ENCODE assay signal across 10 cellular contexts in genomic region chr17:73064084-73064938, GRCh38. TPM values are rescaled to one million over a fixed set of nuclear protein-coding genes. Genes with fewer than 3 reads are reported as not detected.
A peak's percentile ranks its signal among the peaks of the same experiment; 100 is the strongest.
DNase-seq lines count a peak whose midpoint lies in the region; ATAC-seq and TF ChIP-seq lines count a peak whose summit lies in the region.
"Had no signal": no experiment of that assay in that cellular context is flagged by ENCODE, and none has a peak within 500 bp of the region (broad histone marks: within the 10 kb centered on the region; RNA-seq: fewer than 3 reads in every experiment).

No MANE protein-coding gene starts in this region.

- H3K27me3 ChIP-seq in smooth muscle cell (ENCODE audit: low read depth), result no peaks in the 10 kb centered on the region
- H3K27me3 ChIP-seq: Peyer's patch had no signal

- H3K4me3 ChIP-seq in Jurkat, Clone E6-1 (ENCODE audit: low read length), result no peak overlapping the region
- H3K4me3 ChIP-seq in smooth muscle cell, result no peak overlapping the region
- H3K4me3 ChIP-seq: Peyer's patch had no signal

- ATAC-seq in HG03439 (IDR thresholded peaks at IDR 0.05; ENCODE audit: unreplicated experiment), result no peak
- ATAC-seq in activated naive CD4-positive, alpha-beta T cell treated with anti-CD3 and anti-CD28 coated beads, Interleukin-2, amount 50 U/mL, for 72 hours, result no peak

- H3K36me3 Mint-ChIP-seq in activated naive CD4-positive, alpha-beta T cell treated with anti-CD3 and anti-CD28 coated beads, Interleukin-2, amount 50 U/mL, for 72 hours, result peaks cover 5 to 13% of the 10 kb centered on the region in 2 donors

- peaks cover 6% of the 10 kb centered on the region for H3F3A ChIP-seq in smooth muscle cell (ENCODE audit: low read depth)

- no peaks in the 10 kb centered on the region for H3K9me3 Mint-ChIP-seq in activated naive CD4-positive, alpha-beta T cell treated with anti-CD3 and anti-CD28 coated beads, Interleukin-2, amount 50 U/mL, for 72 hours
- H3K9me3 Mint-ChIP-seq: activated CD4-positive, alpha-beta memory T cell treated with anti-CD3 and anti-CD28 coated beads, Interleukin-2, amount 10 ng/mL, durations not matched to agents 7 days and 5 days had no signal

- TF ChIP-seq CTCF in smooth muscle cell (IDR thresholded peaks at IDR 0.05; ENCODE audit: borderline replicate concordance, insufficient read depth, poor library complexity, severe bottlenecking), result no peak

- WGBS in smooth muscle cell (ENCODE audit: low lambda C conversion rate), result 57% methylated on average over 6 of the region's 6 CpGs

- H3K4me2 ChIP-seq in smooth muscle cell, result no peak overlapping the region

- H3K9ac ChIP-seq in smooth muscle cell (ENCODE audit: low read depth), result no peak overlapping the region

- no peaks in the 10 kb centered on the region for H3K79me2 ChIP-seq in smooth muscle cell (ENCODE audit: low read depth)

- no peaks in the 10 kb centered on the region for H4K20me1 ChIP-seq in smooth muscle cell (ENCODE audit: low read depth)

- peak overlapping the region in 1 of 2 donors; percentile 48 for H3K27ac Mint-ChIP-seq in activated naive CD4-positive, alpha-beta T cell treated with anti-CD3 and anti-CD28 coated beads, Interleukin-2, amount 50 U/mL, for 72 hours
- H3K27ac Mint-ChIP-seq: activated CD4-positive, alpha-beta memory T cell treated with anti-CD3 and anti-CD28 coated beads, Interleukin-2, amount 10 ng/mL, durations not matched to agents 7 days and 5 days had no signal

- H3K9me3 ChIP-seq in smooth muscle cell (replicated peaks; ENCODE audit: low read depth), result no peaks in the 10 kb centered on the region
- H3K9me3 ChIP-seq: Peyer's patch had no signal

- no peaks in the 10 kb centered on the region for H3K36me3 ChIP-seq in smooth muscle cell (ENCODE audit: low read depth)
- H3K36me3 ChIP-seq: Peyer's patch had no signal

- H3K27ac ChIP-seq in smooth muscle cell (ENCODE audit: low read depth), result peak overlapping the region; percentile 4
- H3K27ac ChIP-seq: Peyer's patch had no signal

- peaks cover 8% of the 10 kb centered on the region for H3K4me1 ChIP-seq in smooth muscle cell (ENCODE audit: low read depth)

- peak; percentile 84 for DNase-seq in Jurkat, Clone E6-1 (ENCODE audit: low read depth, low spot score)
- DNase-seq in OCI-M1 (lab: John Stamatoyannopoulos, UW), result peak; percentile 84
- peak; percentile 36 for DNase-seq in fibroblast of peridontal ligament (ENCODE audit: extremely low read depth)
- no peak for DNase-seq in smooth muscle cell (lab: John Stamatoyannopoulos, UW; ENCODE audit: unreplicated experiment)
- DNase-seq in HT-29 (ENCODE audit: low spot score), result no peak
- DNase-seq in activated naive CD4-positive, alpha-beta T cell treated with anti-CD3 and anti-CD28 coated beads, Interleukin-2, amount 50 U/mL, for 72 hours (ENCODE audit: low spot score in 2 of 2), result no peak
- DNase-seq: activated CD4-positive, alpha-beta memory T cell treated with anti-CD3 and anti-CD28 coated beads, Interleukin-2, amount 10 ng/mL, durations not matched to agents 7 days and 5 days; Peyer's patch; stimulated activated CD4-positive, alpha-beta T cell treated with anti-CD3 and anti-CD28 coated beads, Interleukin-1b, Interleukin-23, amount 100 ng/mL, for 48 hours had no signal

- no peak overlapping the region for H2AFZ ChIP-seq in smooth muscle cell (ENCODE audit: low read depth)

RNA-seq across cellular contexts. Expression of gene SLC39A11, which starts 28.2 kb away (rescaled TPM):
- polyA plus RNA-seq in Jurkat, Clone E6-1 (2012; ENCODE audit: insufficient read depth, insufficient read length), result 15.6 TPM
- total RNA-seq in smooth muscle cell, result 11.6 and 36.7 TPM in 2 replicates
- polyA plus RNA-seq in smooth muscle cell, result 9.2 and 16.3 TPM in 2 replicates
- total RNA-seq in HT-29 (2014; rRNA removed; shearing (Covaris generic)), result 18.1 and 20.7 TPM in 2 replicates
- 10 to 100 TPM; 14.8 to 17.7 TPM for total RNA-seq in activated naive CD4-positive, alpha-beta T cell treated with anti-CD3 and anti-CD28 coated beads, Interleukin-2, amount 50 U/mL, for 72 hours

Comparison
In these comparisons a context has a peak if more than half of its experiments do, and no peak if none do; other contexts are left out.
1. DNase-seq: peak in Jurkat, Clone E6-1 (single experiment), OCI-M1 (single experiment) and fibroblast of peridontal ligament (single experiment); none in smooth muscle cell (single experiment), HT-29 (single experiment) and activated naive CD4-positive, alpha-beta T cell treated with anti-CD3 and anti-CD28 coated beads, Interleukin-2, amount 50 U/mL, for 72 hours (0 of 2).